ENCODE assay signal across 10 cellular contexts in the genomic region with DNA sequence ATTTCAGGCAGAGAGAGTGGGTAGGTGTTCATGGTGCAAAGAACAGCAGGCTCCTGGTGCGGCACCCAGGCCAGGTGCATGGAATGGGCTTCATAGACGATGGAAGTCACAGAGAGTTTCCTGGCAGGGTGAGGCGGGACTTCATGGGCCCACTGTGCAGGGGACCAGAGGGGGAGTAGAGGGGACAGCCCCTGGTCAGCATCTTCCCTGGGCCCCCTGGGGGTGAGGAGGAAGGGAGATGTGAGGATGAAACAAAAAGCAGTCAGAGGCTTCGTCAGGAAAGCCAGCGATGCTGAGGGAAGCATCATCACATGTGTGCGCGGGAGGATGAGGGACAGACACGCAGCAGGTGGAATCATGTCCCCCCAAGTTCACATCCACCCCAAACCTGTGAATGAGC.
"Had no signal": no experiment of that assay in that cellular context is flagged by ENCODE, and none has a peak within 500 bp of the region (broad histone marks: within the 10 kb centered on the region; RNA-seq: fewer than 3 reads in every experiment).

No MANE protein-coding gene starts in this region.

- DNase-seq: GM23248, GOT3, H7, H9, HCEC 1CT, HFFc6 had no signal

- FAIRE-seq: H54 had no signal

- H3K4me3 ChIP-seq: GM23248, GM23338, HAP-1 had no signal

- H3K27ac Mint-ChIP-seq: GM23338, H9, HFFc6 had no signal

- ATAC-seq: GM23338, HCT116 had no signal

- H3K9ac ChIP-seq: GM23248 had no signal

- H3K9me3 ChIP-seq: HAP-1 had no signal

- H3K4me3 Mint-ChIP-seq: GM23338, H9, HFFc6 had no signal

- H2AFZ ChIP-seq: GM23248, GM23338 had no signal

- H3K36me3 ChIP-seq: HAP-1 had no signal

- H3K27ac ChIP-seq: GM23248 had no signal
